8 cellular contexts compared by ENCODE assay signal in genomic region chr5:163696270-163696887, GRCh38.
DNase-seq lines count a peak whose midpoint lies in the region; ATAC-seq and TF ChIP-seq lines count a peak whose summit lies in the region.

No MANE protein-coding gene starts in this region.

- H3K4me1 ChIP-seq in stomach = no peaks in the 10 kb centered on the region

- 14 to 25% (median 21%) methylated on average over 10 of the region's 10 CpGs for WGBS in stomach, 5 donors

- intact Hi-C loops in stomach (cut with DNase I; ENCODE audit: low total_unique reads) = no loop called here

- H3K4me3 Mint-ChIP-seq in brain = peak overlapping the region in 2 of 5 experiments; percentile 68

- ATAC-seq in GM21360 (IDR thresholded peaks at IDR 0.05; ENCODE audit: unreplicated experiment) (peak; percentile 95), HG03460 (IDR thresholded peaks at IDR 0.05; ENCODE audit: unreplicated experiment) (peak; percentile 92)

- no peak overlapping the region for H3K4me3 ChIP-seq in stomach

- H3K27ac ChIP-seq in stomach = no peak overlapping the region

- no peak for TF ChIP-seq POLR2A in stomach (IDR thresholded peaks at IDR 0.05)

- TF ChIP-seq CTCF in brain (conservative IDR thresholded peaks at IDR 0.05) (peak; percentile 84 to 93), stomach (IDR thresholded peaks at IDR 0.05) (peak in 5 of 7 experiments; percentile 24 to 36 (median 34))

- no peaks in the 10 kb centered on the region for H3K36me3 ChIP-seq in stomach

- H3K36me3 Mint-ChIP-seq in brain = no peaks in the 10 kb centered on the region

- no peaks in the 10 kb centered on the region for H3K9me3 ChIP-seq in stomach

- H3K9me3 Mint-ChIP-seq in brain = no peaks in the 10 kb centered on the region

- no peak for TF ChIP-seq EP300 in stomach (IDR thresholded peaks at IDR 0.05)

- DNase-seq in EL = peak; percentile 78
- DNase-seq in NCI-H82 (lab: John Stamatoyannopoulos, UW) = peak; percentile 85
- DNase-seq in inferior parietal cortex (ENCODE audit: extremely low spot score) = peak; percentile 80
- no peak for DNase-seq in stomach
- no peak for DNase-seq in activated CD4-positive, CD25-positive, alpha-beta regulatory T cell treated with anti-CD3 and anti-CD28 coated beads, Interleukin-2, amount 50 U/mL, for 72 hours

- peaks cover 25% of the 10 kb centered on the region for H3K4me1 Mint-ChIP-seq in brain

- H3K27me3 Mint-ChIP-seq in brain = peaks cover 10% of the 10 kb centered on the region

- no peaks in the 10 kb centered on the region for H3K27me3 ChIP-seq in stomach

- H3K27ac Mint-ChIP-seq in brain = peak overlapping the region in 3 of 5 experiments; percentile 46 to 92 (median 88)

Comparison
In these comparisons a context has a peak if more than half of its experiments do, and no peak if none do; other contexts are left out.
1. DNase-seq: peak in EL (single experiment), NCI-H82 (single experiment) and inferior parietal cortex (single experiment); none in stomach (single experiment) and activated CD4-positive, CD25-positive, alpha-beta regulatory T cell treated with anti-CD3 and anti-CD28 coated beads, Interleukin-2, amount 50 U/mL, for 72 hours (single experiment).